10 cellular contexts compared by ENCODE assay signal in the genomic region with DNA sequence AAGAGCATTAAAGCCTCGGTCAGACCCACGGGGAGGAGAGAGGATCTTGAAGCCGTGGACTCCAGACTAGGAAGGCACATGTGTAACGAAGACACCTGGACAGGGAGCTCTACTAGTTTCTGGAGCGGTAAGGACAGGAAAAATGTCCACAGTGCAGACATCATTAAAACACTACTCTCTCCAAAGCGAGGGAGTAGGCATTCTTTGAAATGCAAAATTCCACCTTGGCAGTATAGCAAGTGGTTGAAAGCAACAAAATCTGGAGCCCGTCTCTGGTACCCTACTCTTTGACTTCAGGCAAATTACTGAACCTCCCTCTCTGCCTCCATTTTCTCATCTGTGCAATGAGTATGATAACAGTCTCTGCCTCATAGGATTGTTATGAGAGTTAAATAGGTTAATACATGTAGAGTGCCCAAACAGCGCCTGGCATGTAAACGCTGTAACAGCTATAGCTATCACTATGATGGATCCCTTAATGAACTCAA. TPM values are rescaled to one million over a fixed set of nuclear protein-coding genes. Genes with fewer than 3 reads are reported as not detected.
DNase-seq lines count a peak whose midpoint lies in the region; ATAC-seq, FAIRE-seq and TF ChIP-seq lines count a peak whose summit lies in the region.
"Had no signal": no experiment of that assay in that cellular context is flagged by ENCODE, and none has a peak within 500 bp of the region (broad histone marks: within the 10 kb centered on the region; RNA-seq: fewer than 3 reads in every experiment).

No MANE protein-coding gene starts in this region.

- 32% methylated on average over 8 of the region's 9 CpGs for WGBS in right lobe of liver (ENCODE audit: insufficient coverage, low coverage, low lambda C conversion rate, missing lambda C conversion rate)
- WGBS in suprapubic skin, result 44% methylated on average over 9 of the region's 9 CpGs
- whole genome bisulfite sequencing in small intestine, 3 donors, result 36 to 39% (median 38%) methylated on average over 9 of the region's 9 CpGs

- H3K9me3 Mint-ChIP-seq in astrocyte (ENCODE audit: unreplicated experiment), result no peaks in the 10 kb centered on the region

- H3K9ac ChIP-seq in astrocyte (ENCODE audit: low read length), result no peak overlapping the region

- peaks cover 3% of the 10 kb centered on the region for H3K4me1 Mint-ChIP-seq in astrocyte (ENCODE audit: low read depth, unreplicated experiment)

- TF ChIP-seq EP300 in suprapubic skin (IDR thresholded peaks at IDR 0.05), result no peak

- ATAC-seq in right lobe of liver, result no peak
- no peak for ATAC-seq in HG02623 (IDR thresholded peaks at IDR 0.05; ENCODE audit: unreplicated experiment)

- H3K4me3 Mint-ChIP-seq in astrocyte (ENCODE audit: unreplicated experiment), result no peak overlapping the region

- H3K36me3 Mint-ChIP-seq in astrocyte (ENCODE audit: low read depth, unreplicated experiment), result no peaks in the 10 kb centered on the region

- peaks cover 10% of the 10 kb centered on the region for H3K27me3 ChIP-seq in astrocyte (ENCODE audit: insufficient read depth, low read length)
- no peaks in the 10 kb centered on the region for H3K27me3 ChIP-seq in right lobe of liver
- H3K27me3 ChIP-seq in suprapubic skin, result peaks cover under 1% of the 10 kb centered on the region
- H3K27me3 ChIP-seq in small intestine (ENCODE audit: control insufficient read depth in 2 of 2, insufficient read depth in 2 of 2, low read length in 2 of 2), result no peaks in the 10 kb centered on the region

- H3K27ac ChIP-seq in astrocyte (ENCODE audit: low read depth, low read length) (no peak overlapping the region), right lobe of liver (peak overlapping the region in 1 of 3 donors; percentile 33), suprapubic skin (no peak overlapping the region), small intestine (ENCODE audit: low read depth in 1 of 2, low read length in 1 of 2) (no peak overlapping the region)

- H3K9me3 ChIP-seq in astrocyte (ENCODE audit: insufficient read depth, low read depth, low read length), result no peaks in the 10 kb centered on the region
- H3K9me3 ChIP-seq in right lobe of liver, result no peaks in the 10 kb centered on the region
- no peaks in the 10 kb centered on the region for H3K9me3 ChIP-seq in suprapubic skin
- H3K9me3 ChIP-seq in small intestine (ENCODE audit: control insufficient read depth, low read depth), result no peaks in the 10 kb centered on the region

- no peaks in the 10 kb centered on the region for H3K79me2 ChIP-seq in astrocyte (ENCODE audit: insufficient read depth, low read length)

- FAIRE-seq in astrocyte (lab: Jason Lieb, UNC) (no peak), small intestine (lab: Jason Lieb, UNC) (no peak)

- intact Hi-C loops in right lobe of liver (cut with DNase I) (no loop called here), posterior cingulate gyrus (cut with DNase I) (no loop called here)

- H3K4me2 ChIP-seq in astrocyte (ENCODE audit: low read length), result peak overlapping the region; percentile 69

- no peak overlapping the region for H3K27ac Mint-ChIP-seq in astrocyte (ENCODE audit: unreplicated experiment)

- TF ChIP-seq CTCF in astrocyte (IDR thresholded peaks at IDR 0.05; ENCODE audit: insufficient read depth, low read depth, low read length), result no peak
- TF ChIP-seq CTCF in right lobe of liver (IDR thresholded peaks at IDR 0.05), result no peak
- TF ChIP-seq CTCF in suprapubic skin (IDR thresholded peaks at IDR 0.05), result no peak

- DNase-seq in activated CD8-positive, alpha-beta memory T cell treated with anti-CD3 and anti-CD28 coated beads, Interleukin-2, amount 50 U/mL, for 48 hours, result peak; percentile 52
- no peak for DNase-seq in activated CD8-positive, alpha-beta memory T cell treated with anti-CD3 and anti-CD28 coated beads for 24 hours
- DNase-seq in astrocyte (ENCODE audit: low read depth) (no peak), right lobe of liver (no peak), suprapubic skin (ENCODE audit: low spot score in 2 of 2) (no peak), posterior cingulate gyrus (no peak), small intestine (no peak)

- peaks cover 40% of the 10 kb centered on the region for H3K27me3 Mint-ChIP-seq in astrocyte (ENCODE audit: low read depth, unreplicated experiment)

- H3K4me3 ChIP-seq in astrocyte (ENCODE audit: insufficient read depth, low read depth, low read length), result no peak overlapping the region
- H3K4me3 ChIP-seq in right lobe of liver, result peak overlapping the region; percentile 29 to 47 (median 31)
- peak overlapping the region; percentile 38 for H3K4me3 ChIP-seq in suprapubic skin
- no peak overlapping the region for H3K4me3 ChIP-seq in small intestine (ENCODE audit: low read depth in 1 of 2, low read length in 2 of 2)

- peak overlapping the region; percentile 3 for H2AFZ ChIP-seq in astrocyte (ENCODE audit: low read depth, low read length)

- no peaks in the 10 kb centered on the region for H4K20me1 ChIP-seq in astrocyte (ENCODE audit: insufficient read depth, low read length)

- no peaks in the 10 kb centered on the region for H3K36me3 ChIP-seq in astrocyte (ENCODE audit: insufficient read depth, low read length)
- H3K36me3 ChIP-seq in right lobe of liver, result peaks cover 0 to 9% (median 3%) of the 10 kb centered on the region in 4 donors
- no peaks in the 10 kb centered on the region for H3K36me3 ChIP-seq in suprapubic skin
- no peaks in the 10 kb centered on the region for H3K36me3 ChIP-seq in small intestine (ENCODE audit: control insufficient read depth in 2 of 2, insufficient read depth in 2 of 2, low read length in 2 of 2)

- TF ChIP-seq POLR2A in right lobe of liver (IDR thresholded peaks at IDR 0.05) (no peak), suprapubic skin (IDR thresholded peaks at IDR 0.05) (no peak)

- H3K4me1 ChIP-seq in astrocyte (ENCODE audit: insufficient read depth, low read length) (no peaks in the 10 kb centered on the region), right lobe of liver (peaks cover 0 to 26% (median 0%) of the 10 kb centered on the region in 4 donors), suprapubic skin (peaks cover 12% of the 10 kb centered on the region), small intestine (ENCODE audit: control insufficient read depth in 2 of 2, insufficient read depth in 1 of 2, low read depth in 1 of 2, low read length in 1 of 2) (peaks cover 0 to 5% of the 10 kb centered on the region in 2 donors)

RNA-seq across cellular contexts. Expression of gene CRIP3, which starts 0.4 kb away (rescaled TPM):
- total RNA-seq in astrocyte, result not detected in 2 replicates
- 1 to 10 TPM; 2.1 to 7.9 (median 5.2) TPM for total RNA-seq in right lobe of liver
- total RNA-seq in suprapubic skin, result 1 to 10 TPM in 3 of 4 donors, not detected in 1; 2.2 to 3.4 (median 2.6) TPM
- polyA plus RNA-seq in small intestine, result 1 to 10 TPM in 2 of 3 donors, under 1 TPM in 1; 0.89 to 2.7 (median 2.3) TPM
- total RNA-seq: dermis microvascular lymphatic vessel endothelial cell had no signal
- polyA plus RNA-seq: BJ had no signal

RNA-seq across cellular contexts. Expression of gene SLC22A7, which starts 11.0 kb away (rescaled TPM):
- not detected in 2 replicates for total RNA-seq in astrocyte
- 100 to 1,000 TPM; 145 to 348 (median 185) TPM for total RNA-seq in right lobe of liver
- not detected for total RNA-seq in suprapubic skin
- under 1 TPM in 1 of 3 donors, not detected in 2; 0.10 TPM for polyA plus RNA-seq in small intestine
- total RNA-seq: dermis microvascular lymphatic vessel endothelial cell had no signal
- polyA plus RNA-seq: BJ had no signal

Comparison
In these comparisons a context has a peak if more than half of its experiments do, and no peak if none do; other contexts are left out.
1. H3K4me3 ChIP-seq: peak in right lobe of liver (3 of 3) and suprapubic skin (single experiment); none in astrocyte (single experiment) and small intestine (0 of 2).
2. RNA of gene SLC22A7, which starts 11.0 kb away (total RNA-seq): 145 to 348 TPM in right lobe of liver; not detected in astrocyte and not detected in suprapubic skin; every median in the first group is over 100 times any median in the second.